8 cellular contexts compared by ENCODE assay signal in genomic region chr1:232952514-232953175, GRCh38. TPM values are rescaled to one million over a fixed set of nuclear protein-coding genes. Genes with fewer than 3 reads are reported as not detected.
DNase-seq lines count a peak whose midpoint lies in the region; ATAC-seq and TF ChIP-seq lines count a peak whose summit lies in the region.

No MANE protein-coding gene starts in this region.

- WGBS in thyroid gland, 2 donors, result 68 to 71% methylated on average over 1 of the region's 1 CpG

- H3K9me3 ChIP-seq in thyroid gland, result no peaks in the 10 kb centered on the region

- intact Hi-C loops in thyroid gland (cut with DNase I), result loop anchor here (10.0 kb wide), 1 partner anchor 138 kb away; no protein-coding TSS in a partner anchor

- DNase-seq in SIG-M5 treated with dmso at 0.1 percent for 504 hours (lab: John Stamatoyannopoulos, UW; ENCODE audit: unreplicated experiment) (peak; percentile 51), SIG-M5 (lab: John Stamatoyannopoulos, UW) (no peak), HT-29 (ENCODE audit: low spot score) (peak; percentile 70), RKO (ENCODE audit: low spot score) (peak; percentile 78), kidney tubule cell (ENCODE audit: low spot score) (peak; percentile 81), thyroid gland (peak; percentile 12 to 35)

- no peaks in the 10 kb centered on the region for H3K36me3 ChIP-seq in thyroid gland

- peak overlapping the region; percentile 93 to 99 (median 98) for H3K4me3 Mint-ChIP-seq in brain

- H3K4me3 ChIP-seq in thyroid gland (replicated peaks in 1 of 3), result no peak overlapping the region

- ATAC-seq in GM21529 (IDR thresholded peaks at IDR 0.05; ENCODE audit: unreplicated experiment), result peak; percentile 51

- no peaks in the 10 kb centered on the region for H3K27me3 ChIP-seq in thyroid gland

- H3K36me3 Mint-ChIP-seq in brain, result peaks cover 31% of the 10 kb centered on the region

- no peak for TF ChIP-seq POLR2A in thyroid gland (IDR thresholded peaks at IDR 0.05)

- peak in 1 of 2 experiments; percentile 64 for TF ChIP-seq CTCF in brain (conservative IDR thresholded peaks at IDR 0.05)
- peak; percentile 22 to 56 (median 50) for TF ChIP-seq CTCF in thyroid gland (IDR thresholded peaks at IDR 0.05)

- peak overlapping the region; percentile 19 to 98 (median 97) for H3K27ac Mint-ChIP-seq in brain

- H3K27ac ChIP-seq in thyroid gland, result no peak overlapping the region

- peaks cover 1 to 2% (median 2%) of the 10 kb centered on the region in 5 experiments for H3K9me3 Mint-ChIP-seq in brain

- H3K4me1 Mint-ChIP-seq in brain, result peaks cover 54% of the 10 kb centered on the region

- peaks cover 7 to 23% of the 10 kb centered on the region in 2 donors for H3K4me1 ChIP-seq in thyroid gland

- peaks cover 5% of the 10 kb centered on the region for H3K27me3 Mint-ChIP-seq in brain

RNA-seq across cellular contexts. Expression of gene NTPCR, which starts 2.2 kb away (rescaled TPM):
- 15.0 and 15.2 TPM in 2 replicates for total RNA-seq in HT-29 (2014; rRNA removed; shearing (Covaris generic))
- polyA plus RNA-seq in brain (ENCODE audit: insufficient read depth, low read depth, low replicate concordance), result 77.2 TPM
- total RNA-seq in thyroid gland, result 10 to 100 TPM; 32.3 to 53.5 (median 43.5) TPM
